ENCODE assay signal across 11 cellular contexts in the genomic region with DNA sequence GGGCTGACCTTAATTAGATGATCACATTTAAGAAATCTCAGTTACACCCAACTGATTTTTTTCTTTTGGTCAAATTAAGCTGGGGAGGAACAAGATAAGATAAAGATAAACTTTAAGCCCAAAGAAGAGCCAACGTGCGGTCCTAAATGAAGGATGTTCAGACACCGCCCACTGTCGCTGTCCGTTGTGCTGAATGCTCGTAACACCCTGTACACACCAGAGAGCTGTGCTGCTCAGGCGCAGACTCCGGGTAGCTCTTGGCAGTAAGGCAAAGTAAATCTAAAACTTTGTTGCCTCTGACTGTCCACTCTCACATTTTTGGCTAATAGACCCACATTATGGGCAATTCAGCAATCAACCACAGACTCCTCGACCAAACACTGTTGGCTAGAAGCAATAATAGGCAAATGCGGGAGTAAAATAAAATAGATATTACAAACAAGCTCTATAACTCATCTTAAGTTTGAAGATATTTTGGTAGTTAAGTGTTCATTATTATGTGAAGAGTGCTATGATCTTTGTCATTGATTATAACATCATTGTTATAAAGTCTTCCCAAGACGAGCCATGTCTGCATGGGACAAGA. TPM values are rescaled to one million over a fixed set of nuclear protein-coding genes. Genes with fewer than 3 reads are reported as not detected.
A peak's percentile ranks its signal among the peaks of the same experiment; 100 is the strongest.
DNase-seq lines count a peak whose midpoint lies in the region; ATAC-seq and TF ChIP-seq lines count a peak whose summit lies in the region.
"Had no signal": no experiment of that assay in that cellular context is flagged by ENCODE, and none has a peak within 500 bp of the region (broad histone marks: within the 10 kb centered on the region; RNA-seq: fewer than 3 reads in every experiment).

No MANE protein-coding gene starts in this region.

- H3K36me3 Mint-ChIP-seq in natural killer cell: no peaks in the 10 kb centered on the region
- no peaks in the 10 kb centered on the region for H3K36me3 Mint-ChIP-seq in natural killer cell treated with Interleukin-12 subunit alpha and Interleukin-12 subunit beta and Interleukin-15 and Interleukin-18, amount 100 ng/mL, for 72 hours

- H3K27ac ChIP-seq in upper lobe of right lung: no peak overlapping the region
- H3K27ac ChIP-seq: thoracic aorta had no signal

- no peak overlapping the region for H3K27ac Mint-ChIP-seq in natural killer cell
- H3K27ac Mint-ChIP-seq in natural killer cell treated with Interleukin-12 subunit alpha and Interleukin-12 subunit beta and Interleukin-15 and Interleukin-18, amount 100 ng/mL, for 72 hours: no peak overlapping the region

- DNase-seq in natural killer cell (no peak), RPMI8226 (peak; percentile 39), fibroblast of pulmonary artery (ENCODE audit: low read depth) (peak; percentile 64), upper lobe of right lung (no peak), NCI-H526 (lab: John Stamatoyannopoulos, UW) (no peak), nucleus accumbens (lab: John Stamatoyannopoulos, UW) (no peak)
- DNase-seq in natural killer cell treated with Interleukin-12 subunit alpha and Interleukin-12 subunit beta and Interleukin-15 and Interleukin-18, amount 100 ng/mL, for 72 hours (ENCODE audit: low spot score): no peak

- H3K27me3 Mint-ChIP-seq in natural killer cell (ENCODE audit: low read depth in 2 of 2): no peaks in the 10 kb centered on the region
- peaks cover 10 to 16% of the 10 kb centered on the region in 2 donors for H3K27me3 Mint-ChIP-seq in natural killer cell treated with Interleukin-12 subunit alpha and Interleukin-12 subunit beta and Interleukin-15 and Interleukin-18, amount 100 ng/mL, for 72 hours
- H3K27me3 Mint-ChIP-seq: central memory CD8-positive, alpha-beta T cell had no signal

- no peaks in the 10 kb centered on the region for H3K36me3 ChIP-seq in upper lobe of right lung
- H3K36me3 ChIP-seq: thoracic aorta had no signal

- intact Hi-C loops in natural killer cell (cut with micrococcal nuclease) (no loop called here), upper lobe of right lung (cut with DNase I) (no loop called here)

- H3K4me3 Mint-ChIP-seq in natural killer cell: no peak overlapping the region
- no peak overlapping the region for H3K4me3 Mint-ChIP-seq in natural killer cell treated with Interleukin-12 subunit alpha and Interleukin-12 subunit beta and Interleukin-15 and Interleukin-18, amount 100 ng/mL, for 72 hours
- H3K4me3 Mint-ChIP-seq: central memory CD8-positive, alpha-beta T cell had no signal

- TF ChIP-seq CTCF in natural killer cell (IDR thresholded peaks at IDR 0.05) (no peak), fibroblast of pulmonary artery (IDR thresholded peaks at IDR 0.05; ENCODE audit: low read length, missing control alignments) (no peak), upper lobe of right lung (IDR thresholded peaks at IDR 0.05) (no peak)

- H3K27me3 ChIP-seq in upper lobe of right lung: no peaks in the 10 kb centered on the region

- H3K9me3 ChIP-seq in upper lobe of right lung: no peaks in the 10 kb centered on the region
- H3K9me3 ChIP-seq: thoracic aorta had no signal

- ATAC-seq in natural killer cell (peak in 2 of 3 donors; percentile 38 to 64), upper lobe of right lung (peak; percentile 56), GM21528 (IDR thresholded peaks at IDR 0.05; ENCODE audit: low FRiP score, unreplicated experiment) (no peak)
- no peak for ATAC-seq in natural killer cell treated with Interleukin-12 subunit alpha and Interleukin-12 subunit beta and Interleukin-15 and Interleukin-18, amount 100 ng/mL, for 72 hours
- ATAC-seq: Right ventricle myocardium inferior had no signal

- H3K9me3 Mint-ChIP-seq in natural killer cell: no peaks in the 10 kb centered on the region
- H3K9me3 Mint-ChIP-seq in natural killer cell treated with Interleukin-12 subunit alpha and Interleukin-12 subunit beta and Interleukin-15 and Interleukin-18, amount 100 ng/mL, for 72 hours: no peaks in the 10 kb centered on the region

- no peaks in the 10 kb centered on the region for H3K4me1 Mint-ChIP-seq in natural killer cell
- no peaks in the 10 kb centered on the region for H3K4me1 Mint-ChIP-seq in natural killer cell treated with Interleukin-12 subunit alpha and Interleukin-12 subunit beta and Interleukin-15 and Interleukin-18, amount 100 ng/mL, for 72 hours (ENCODE audit: low read depth in 2 of 2)
- H3K4me1 Mint-ChIP-seq: central memory CD8-positive, alpha-beta T cell had no signal

- no peak overlapping the region for H3K4me3 ChIP-seq in fibroblast of pulmonary artery (replicated peaks; ENCODE audit: low read depth, low read length)
- H3K4me3 ChIP-seq in upper lobe of right lung: no peak overlapping the region
- H3K4me3 ChIP-seq: thoracic aorta had no signal

- no peaks in the 10 kb centered on the region for H3K4me1 ChIP-seq in upper lobe of right lung

RNA-seq across cellular contexts. Expression of a gene that starts 57.1 kb away (rescaled TPM):
- total RNA-seq in natural killer cell: not detected
- not detected for total RNA-seq in natural killer cell treated with Interleukin-12 subunit alpha and Interleukin-12 subunit beta and Interleukin-15 and Interleukin-18, amount 100 ng/mL, for 72 hours
- total RNA-seq in upper lobe of right lung: 0.38 TPM
- total RNA-seq: Right ventricle myocardium inferior, thoracic aorta had no signal

Comparison
In these comparisons a context has a peak if more than half of its experiments do, and no peak if none do; other contexts are left out.
1. ATAC-seq: peak in natural killer cell (2 of 3) and upper lobe of right lung (single experiment); none in natural killer cell treated with Interleukin-12 subunit alpha and Interleukin-12 subunit beta and Interleukin-15 and Interleukin-18, amount 100 ng/mL, for 72 hours (0 of 2) and GM21528 (single experiment).
2. DNase-seq: peak in RPMI8226 (single experiment) and fibroblast of pulmonary artery (single experiment); none in natural killer cell (single experiment), natural killer cell treated with Interleukin-12 subunit alpha and Interleukin-12 subunit beta and Interleukin-15 and Interleukin-18, amount 100 ng/mL, for 72 hours (single experiment), upper lobe of right lung (single experiment), NCI-H526 (0 of 2) and nucleus accumbens (0 of 56).